ENCODE assay signal across 29 cellular contexts in the genomic region with DNA sequence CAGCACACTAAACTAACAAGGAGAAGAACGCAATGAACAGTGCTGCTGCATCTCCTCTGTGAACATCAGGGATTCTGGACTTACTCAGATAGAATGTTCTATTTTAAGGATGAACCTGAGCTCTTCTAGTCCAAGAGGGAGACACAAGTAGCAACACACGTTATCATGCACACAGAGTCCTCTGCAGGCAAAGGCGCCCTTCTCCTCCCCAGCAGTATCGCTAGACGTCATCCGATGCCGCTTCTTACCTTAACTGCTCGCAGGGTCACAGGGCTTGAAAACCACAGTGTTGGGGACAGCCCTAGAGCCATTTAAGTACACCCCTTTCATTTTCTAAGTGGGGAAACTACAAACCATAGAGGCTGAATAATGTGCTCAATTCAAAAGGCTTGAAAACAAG.
DNase-seq lines count a peak whose midpoint lies in the region; ATAC-seq and TF ChIP-seq lines count a peak whose summit lies in the region.
"Had no signal": no experiment of that assay in that cellular context is flagged by ENCODE, and none has a peak within 500 bp of the region (broad histone marks: within the 10 kb centered on the region; RNA-seq: fewer than 3 reads in every experiment).

No MANE protein-coding gene starts in this region.

- CTCF ChIA-PET in activated CD4-positive, alpha-beta T cell treated with anti-CD3 and anti-CD28 coated beads for 36 hours (lab: Charles Lee), result no interaction called here

- no peaks in the 10 kb centered on the region for H3K79me2 ChIP-seq in GM23338 (replicated peaks; ENCODE audit: insufficient read depth)

- TF ChIP-seq CTCF in GM23338 (conservative IDR thresholded peaks at IDR 0.05; ENCODE audit: low read depth in 2 of 2), result no peak
- TF ChIP-seq CTCF in natural killer cell (IDR thresholded peaks at IDR 0.05), result no peak
- no peak for TF ChIP-seq CTCF in GM20000 (IDR thresholded peaks at IDR 0.05; ENCODE audit: extremely low read depth, missing control alignments)

- no peaks in the 10 kb centered on the region; the same call in 2 of the 3 replicates for H3K9me3 Mint-ChIP-seq in GM23338
- H3K9me3 Mint-ChIP-seq in natural killer cell, result no peaks in the 10 kb centered on the region
- H3K9me3 Mint-ChIP-seq in activated CD4-positive, alpha-beta T cell treated with anti-CD3 and anti-CD28 coated beads for 36 hours (ENCODE audit: low read depth), result no peaks in the 10 kb centered on the region
- H3K9me3 Mint-ChIP-seq: activated naive CD8-positive, alpha-beta T cell treated with anti-CD3 and anti-CD28 coated beads for 36 hours; CD8-positive, alpha-beta memory T cell; effector memory CD8-positive, alpha-beta T cell; naive thymus-derived CD8-positive, alpha-beta T cell had no signal

- no peak overlapping the region for H3K4me3 ChIP-seq in GM23338
- H3K4me3 ChIP-seq: Peyer's patch, skin epidermis, upper lobe of left lung had no signal

- H3K36me3 Mint-ChIP-seq in GM23338 (ENCODE audit: low read depth), result no peaks in the 10 kb centered on the region
- H3K36me3 Mint-ChIP-seq in natural killer cell, result peaks cover 7% of the 10 kb centered on the region
- H3K36me3 Mint-ChIP-seq in activated CD4-positive, alpha-beta T cell treated with anti-CD3 and anti-CD28 coated beads for 36 hours (ENCODE audit: low read depth), result no peaks in the 10 kb centered on the region

- no peak for ATAC-seq in GM23338
- peak; percentile 58 for ATAC-seq in Right ventricle myocardium superior (ENCODE audit: poor library complexity)
- ATAC-seq in natural killer cell, result peak; percentile 82 to 99 (median 97)
- ATAC-seq in HG03571 (IDR thresholded peaks at IDR 0.05; ENCODE audit: unreplicated experiment), result no peak
- ATAC-seq in activated CD4-positive, alpha-beta T cell treated with anti-CD3 and anti-CD28 coated beads for 36 hours, result no peak
- ATAC-seq: effector memory CD8-positive, alpha-beta T cell; naive thymus-derived CD8-positive, alpha-beta T cell had no signal

- no peak for DNase-seq in GM23338 (ENCODE audit: low spot score)
- peak; percentile 92 for DNase-seq in NCI-H2029 treated with DMSO at 0.1 percent for 48 hours (lab: John Stamatoyannopoulos, UW)
- no peak for DNase-seq in Right ventricle myocardium superior
- peak; percentile 25 for DNase-seq in natural killer cell
- DNase-seq in activated CD4-positive, alpha-beta T cell treated with anti-CD3 and anti-CD28 coated beads for 36 hours, result no peak
- DNase-seq in NCI-H510A (lab: John Stamatoyannopoulos, UW), result no peak
- no peak for DNase-seq in GM20000 (ENCODE audit: low spot score)
- DNase-seq: activated CD4-positive, alpha-beta T cell treated with anti-CD3 and anti-CD28 coated beads, Interleukin-2, amount 50 U/mL, for 1 hour; activated effector memory CD4-positive, alpha-beta T cell treated with Interleukin-2 at 50 U/mL for 16 hours; activated naive CD8-positive, alpha-beta T cell treated with anti-CD3 and anti-CD28 coated beads for 36 hours; activated T-cell treated with anti-CD3 and anti-CD28 coated beads, Interleukin-2, amount 50 U/mL, for 1 hour; aorta; CD8-positive, alpha-beta memory T cell; central memory CD4-positive, alpha-beta T cell; cortex of kidney; DMS 273 treated with DMSO at 0.1 percent for 48 hours; effector memory CD8-positive, alpha-beta T cell; midbrain; naive thymus-derived CD8-positive, alpha-beta T cell; NCI-H1092; NCI-H187; NCI-H226; NCI-H774; Peyer's patch; stimulated activated naive CD4-positive, alpha-beta T cell; T1000; upper lobe of left lung had no signal

- no peaks in the 10 kb centered on the region for H3F3A ChIP-seq in GM23338 (replicated peaks; ENCODE audit: low read depth)

- H3K36me3 ChIP-seq in GM23338 (ENCODE audit: insufficient read depth), result no peaks in the 10 kb centered on the region
- H3K36me3 ChIP-seq: Peyer's patch, upper lobe of left lung had no signal

- 0 out of 2 replicates have a peak, but pooled peaks cover 5% of the 10 kb centered on the region for H3K9me2 ChIP-seq in GM23338 (ENCODE audit: insufficient read depth)

- no peak overlapping the region for H3K27ac ChIP-seq in GM23338 (ENCODE audit: low read depth)
- H3K27ac ChIP-seq: Peyer's patch, skin epidermis, upper lobe of left lung had no signal

- no peaks in the 10 kb centered on the region for H4K20me1 ChIP-seq in GM23338 (replicated peaks; ENCODE audit: insufficient read depth)

- peaks cover 10% of the 10 kb centered on the region; the same call in 1 of the 2 replicates for H3K4me1 ChIP-seq in GM23338 (ENCODE audit: insufficient read depth)
- H3K4me1 ChIP-seq: Peyer's patch had no signal

- peak overlapping the region; percentile 74; the same call in 1 of the 2 replicates for H2AFZ ChIP-seq in GM23338

- peaks cover 20% of the 10 kb centered on the region for H3K4me1 Mint-ChIP-seq in GM23338
- peaks cover 30 to 44% of the 10 kb centered on the region in 2 donors for H3K4me1 Mint-ChIP-seq in natural killer cell
- peaks cover 27% of the 10 kb centered on the region for H3K4me1 Mint-ChIP-seq in activated CD4-positive, alpha-beta T cell treated with anti-CD3 and anti-CD28 coated beads for 36 hours

- H3K4me2 ChIP-seq in GM23338, result no peak overlapping the region

- intact Hi-C loops in Right ventricle myocardium superior (cut with DNase I) (no loop called here), natural killer cell (cut with micrococcal nuclease) (no loop called here)
- intact Hi-C loops in activated CD4-positive, alpha-beta T cell treated with anti-CD3 and anti-CD28 coated beads for 36 hours (cut with DNase I, micrococcal nuclease), result no loop called here

- H3K27me3 Mint-ChIP-seq in GM23338 (ENCODE audit: insufficient read depth, low read depth, poor library complexity) (peaks cover 1% of the 10 kb centered on the region), natural killer cell (ENCODE audit: low read depth in 2 of 2) (no peaks in the 10 kb centered on the region)
- no peaks in the 10 kb centered on the region for H3K27me3 Mint-ChIP-seq in activated CD4-positive, alpha-beta T cell treated with anti-CD3 and anti-CD28 coated beads for 36 hours
- H3K27me3 Mint-ChIP-seq: activated naive CD8-positive, alpha-beta T cell treated with anti-CD3 and anti-CD28 coated beads for 36 hours; effector memory CD8-positive, alpha-beta T cell; naive thymus-derived CD8-positive, alpha-beta T cell had no signal

- no peaks in the 10 kb centered on the region for H3K27me3 ChIP-seq in GM23338 (ENCODE audit: insufficient read depth)
- H3K27me3 ChIP-seq: Peyer's patch, upper lobe of left lung had no signal

- POLR2A ChIA-PET in activated CD4-positive, alpha-beta T cell treated with anti-CD3 and anti-CD28 coated beads for 36 hours (lab: Charles Lee), result no interaction called here

- no peak overlapping the region for H3K4me3 Mint-ChIP-seq in GM23338
- H3K4me3 Mint-ChIP-seq in natural killer cell, result peak overlapping the region; percentile 32
- H3K4me3 Mint-ChIP-seq in activated CD4-positive, alpha-beta T cell treated with anti-CD3 and anti-CD28 coated beads for 36 hours, result no peak overlapping the region
- H3K4me3 Mint-ChIP-seq: activated naive CD8-positive, alpha-beta T cell treated with anti-CD3 and anti-CD28 coated beads for 36 hours; CD8-positive, alpha-beta memory T cell; effector memory CD8-positive, alpha-beta T cell; naive thymus-derived CD8-positive, alpha-beta T cell had no signal

- no peak overlapping the region for H3K27ac Mint-ChIP-seq in GM23338
- peak overlapping the region; percentile 70 to 78 for H3K27ac Mint-ChIP-seq in natural killer cell
- H3K27ac Mint-ChIP-seq in activated CD4-positive, alpha-beta T cell treated with anti-CD3 and anti-CD28 coated beads for 36 hours, result no peak overlapping the region
- H3K27ac Mint-ChIP-seq: activated naive CD8-positive, alpha-beta T cell treated with anti-CD3 and anti-CD28 coated beads for 36 hours had no signal

TF ChIP-seq in GM23338, 12 proteins besides CTCF, POLR2A, EP300 and RAD21:
- TF ChIP-seq STAT1 (IDR thresholded peaks at IDR 0.05; ENCODE audit: unreplicated experiment) (no peak), ZNF331 (CRISPR knock-in tag; IDR thresholded peaks at IDR 0.05; ENCODE audit: low read depth) (no peak)

Comparison
In these comparisons a context has a peak if more than half of its experiments do, and no peak if none do; other contexts are left out.
1. ATAC-seq: peak in Right ventricle myocardium superior (single experiment) and natural killer cell (3 of 3); none in GM23338 (single experiment), HG03571 (single experiment) and activated CD4-positive, alpha-beta T cell treated with anti-CD3 and anti-CD28 coated beads for 36 hours (single experiment).
2. DNase-seq: peak in NCI-H2029 treated with DMSO at 0.1 percent for 48 hours (single experiment) and natural killer cell (single experiment); none in GM23338 (single experiment), Right ventricle myocardium superior (single experiment), activated CD4-positive, alpha-beta T cell treated with anti-CD3 and anti-CD28 coated beads for 36 hours (single experiment), NCI-H510A (single experiment) and GM20000 (single experiment).
3. H3K27ac Mint-ChIP-seq: peak in natural killer cell (2 of 2); none in GM23338 (single experiment) and activated CD4-positive, alpha-beta T cell treated with anti-CD3 and anti-CD28 coated beads for 36 hours (single experiment).